ENCODE assay signal across 17 cellular contexts in the genomic region with DNA sequence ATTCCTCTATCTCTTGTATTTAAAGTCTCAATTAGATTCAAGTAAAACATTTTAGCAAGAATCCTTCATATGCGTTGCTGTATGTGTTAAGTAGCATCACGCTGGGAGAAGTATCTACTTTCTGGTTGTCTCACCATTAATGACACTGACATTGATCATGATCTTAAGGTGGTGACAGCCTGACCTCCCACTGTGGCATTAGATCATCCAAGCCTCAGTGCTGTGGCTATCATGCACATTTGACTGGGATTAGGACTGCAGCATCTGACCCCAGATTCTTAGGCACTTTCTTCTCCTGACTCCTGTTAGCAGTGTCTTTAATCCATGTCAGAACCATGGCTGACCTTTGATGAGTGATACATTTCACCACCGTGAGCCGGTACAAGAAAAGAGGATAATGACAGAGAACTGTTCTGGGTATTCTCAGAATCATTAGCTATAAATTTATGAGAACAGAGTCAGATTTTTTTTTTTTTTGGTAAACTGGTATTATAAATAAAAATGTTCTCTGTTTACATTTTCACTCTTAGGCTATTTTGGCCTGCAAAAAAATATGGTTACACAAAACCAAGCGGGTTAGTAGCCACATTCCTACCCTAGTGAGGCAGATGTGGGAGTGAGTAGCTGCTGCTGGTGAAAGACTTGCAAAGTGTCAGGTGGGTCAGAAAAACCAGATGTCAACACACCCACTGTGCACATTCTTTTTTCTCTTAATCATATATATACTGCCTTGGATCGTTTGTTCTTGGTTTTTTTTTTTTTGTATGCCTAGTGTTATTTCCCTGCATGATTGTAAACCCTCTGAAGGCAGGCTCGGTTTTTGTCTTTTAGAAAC.
DNase-seq lines count a peak whose midpoint lies in the region; ATAC-seq and TF ChIP-seq lines count a peak whose summit lies in the region.
"Had no signal": no experiment of that assay in that cellular context is flagged by ENCODE, and none has a peak within 500 bp of the region (broad histone marks: within the 10 kb centered on the region; RNA-seq: fewer than 3 reads in every experiment).

No MANE protein-coding gene starts in this region.

- no peak overlapping the region for H3K27ac ChIP-seq in breast epithelium
- H3K27ac ChIP-seq: foreskin keratinocyte, left lung, uterus had no signal

- CTCF ChIA-PET in MCF 10A (lab: Yijun Ruan, JAX): interaction anchor here (0.7 kb wide), 1 partner anchor 113 kb away, joined by 3 read pairs; no protein-coding TSS in a partner anchor

- H3K27me3 ChIP-seq in breast epithelium: no peaks in the 10 kb centered on the region
- H3K27me3 ChIP-seq: foreskin keratinocyte, left lung, uterus had no signal

- H3K4me1 Mint-ChIP-seq in MCF 10A (ENCODE audit: insufficient read depth, unreplicated experiment) (peaks cover 4% of the 10 kb centered on the region), osteocyte (ENCODE audit: unreplicated experiment) (peaks cover 3% of the 10 kb centered on the region)
- no peaks in the 10 kb centered on the region for H3K4me1 Mint-ChIP-seq in stimulated activated effector memory CD8-positive, alpha-beta T cell treated with anti-CD3 and anti-CD28 coated beads, Interleukin-12 subunit alpha, Interleukin-12 subunit beta, amount 100 ng/mL, for 72 hours
- H3K4me1 Mint-ChIP-seq in effector memory CD8-positive, alpha-beta T cell (ENCODE audit: low read depth in 2 of 2): no peaks in the 10 kb centered on the region

- H3K36me3 Mint-ChIP-seq in MCF 10A (ENCODE audit: insufficient read depth, unreplicated experiment) (no peaks in the 10 kb centered on the region), osteocyte (ENCODE audit: unreplicated experiment) (no peaks in the 10 kb centered on the region)
- no peaks in the 10 kb centered on the region for H3K36me3 Mint-ChIP-seq in stimulated activated effector memory CD8-positive, alpha-beta T cell treated with anti-CD3 and anti-CD28 coated beads, Interleukin-12 subunit alpha, Interleukin-12 subunit beta, amount 100 ng/mL, for 72 hours
- no peaks in the 10 kb centered on the region for H3K36me3 Mint-ChIP-seq in effector memory CD8-positive, alpha-beta T cell (ENCODE audit: insufficient read depth)

- no peaks in the 10 kb centered on the region for H3K27me3 Mint-ChIP-seq in MCF 10A (ENCODE audit: insufficient read depth, unreplicated experiment)
- H3K27me3 Mint-ChIP-seq in effector memory CD8-positive, alpha-beta T cell: peaks cover 15 to 23% of the 10 kb centered on the region in 2 donors
- H3K27me3 Mint-ChIP-seq in osteocyte (ENCODE audit: unreplicated experiment): no peaks in the 10 kb centered on the region
- H3K27me3 Mint-ChIP-seq: progenitor cell of endocrine pancreas had no signal

- POLR2A ChIA-PET in MCF 10A (lab: Yijun Ruan, JAX): interaction anchor here (1.6 kb wide), 1 partner anchor 10 kb away, joined by 3 read pairs; no protein-coding TSS in a partner anchor

- H3K27ac Mint-ChIP-seq in MCF 10A (ENCODE audit: low read depth, unreplicated experiment) (no peak overlapping the region), osteocyte (ENCODE audit: unreplicated experiment) (no peak overlapping the region)
- no peak overlapping the region for H3K27ac Mint-ChIP-seq in stimulated activated effector memory CD8-positive, alpha-beta T cell treated with anti-CD3 and anti-CD28 coated beads, Interleukin-12 subunit alpha, Interleukin-12 subunit beta, amount 100 ng/mL, for 72 hours
- H3K27ac Mint-ChIP-seq in effector memory CD8-positive, alpha-beta T cell: no peak overlapping the region
- H3K27ac Mint-ChIP-seq: progenitor cell of endocrine pancreas had no signal

- TF ChIP-seq CTCF in MCF 10A (IDR thresholded peaks at IDR 0.05; ENCODE audit: unreplicated experiment) (no peak), breast epithelium (IDR thresholded peaks at IDR 0.05) (no peak), fibroblast of mammary gland (conservative IDR thresholded peaks at IDR 0.05; ENCODE audit: control insufficient read depth, insufficient read depth, low read depth, low read length) (no peak), osteocyte (IDR thresholded peaks at IDR 0.05) (no peak)

- H3K36me3 ChIP-seq in breast epithelium: no peaks in the 10 kb centered on the region
- H3K36me3 ChIP-seq: left lung, uterus had no signal

- H3K4me3 ChIP-seq in breast epithelium (no peak overlapping the region), fibroblast of mammary gland (ENCODE audit: control insufficient read depth, low read depth, low read length) (no peak overlapping the region)
- H3K4me3 ChIP-seq: left lung, uterus had no signal

- no peaks in the 10 kb centered on the region for H3K9me3 Mint-ChIP-seq in MCF 10A (ENCODE audit: unreplicated experiment)
- H3K9me3 Mint-ChIP-seq in stimulated activated effector memory CD8-positive, alpha-beta T cell treated with anti-CD3 and anti-CD28 coated beads, Interleukin-12 subunit alpha, Interleukin-12 subunit beta, amount 100 ng/mL, for 72 hours: no peaks in the 10 kb centered on the region
- no peaks in the 10 kb centered on the region for H3K9me3 Mint-ChIP-seq in effector memory CD8-positive, alpha-beta T cell
- no peaks in the 10 kb centered on the region for H3K9me3 Mint-ChIP-seq in osteocyte (ENCODE audit: unreplicated experiment)

- DNase-seq in MCF 10A (ENCODE audit: unreplicated experiment) (peak; percentile 4), breast epithelium (ENCODE audit: low spot score in 2 of 2) (no peak), RPMI7951 (ENCODE audit: low read depth) (peak; percentile 56), fibroblast of mammary gland (ENCODE audit: low read depth) (peak; percentile 96), osteocyte (ENCODE audit: extremely low spot score, unreplicated experiment) (no peak), NCI-H1092 treated with DMSO at 0.1 percent for 48 hours (lab: John Stamatoyannopoulos, UW) (no peak)
- DNase-seq in stimulated activated effector memory CD8-positive, alpha-beta T cell treated with anti-CD3 and anti-CD28 coated beads, Interleukin-12 subunit alpha, Interleukin-12 subunit beta, amount 100 ng/mL, for 72 hours (ENCODE audit: low spot score in 2 of 2): no peak
- no peak for DNase-seq in effector memory CD8-positive, alpha-beta T cell
- DNase-seq: amygdala, Caco-2, dermis blood vessel endothelial cell, KBM-7, left lung, NCI-H1436 treated with DMSO at 0.1 percent for 48 hours, uterus had no signal

- TF ChIP-seq POLR2A in breast epithelium (IDR thresholded peaks at IDR 0.05): no peak

- no peaks in the 10 kb centered on the region for H3K4me1 ChIP-seq in breast epithelium
- H3K4me1 ChIP-seq: Caco-2, foreskin keratinocyte, left lung, uterus had no signal

- intact Hi-C loops in MCF 10A (cut with micrococcal nuclease): loop anchor here (2.0 kb wide), 1 partner anchor 149 kb away; no protein-coding TSS in a partner anchor
- intact Hi-C loops in breast epithelium (cut with DNase I; ENCODE audit: low total_unique reads): no loop called here

- peaks cover 0 to 5% of the 10 kb centered on the region in 2 donors for H3K9me3 ChIP-seq in breast epithelium
- H3K9me3 ChIP-seq: Caco-2, left lung, uterus had no signal

- no TSS peak for BruUV-seq in MCF 10A (replicated peaks; lab: Mats Ljungman, UMichigan)

- peak; percentile 65 for ATAC-seq in stimulated activated effector memory CD8-positive, alpha-beta T cell treated with anti-CD3 and anti-CD28 coated beads, Interleukin-12 subunit alpha, Interleukin-12 subunit beta, amount 100 ng/mL, for 72 hours
- no peak for ATAC-seq in effector memory CD8-positive, alpha-beta T cell (replicated peaks)
- ATAC-seq: foreskin keratinocyte, left lung had no signal

- H3K4me3 Mint-ChIP-seq in MCF 10A (ENCODE audit: unreplicated experiment): no peak overlapping the region
- no peak overlapping the region for H3K4me3 Mint-ChIP-seq in stimulated activated effector memory CD8-positive, alpha-beta T cell treated with anti-CD3 and anti-CD28 coated beads, Interleukin-12 subunit alpha, Interleukin-12 subunit beta, amount 100 ng/mL, for 72 hours
- H3K4me3 Mint-ChIP-seq in effector memory CD8-positive, alpha-beta T cell: no peak overlapping the region
- H3K4me3 Mint-ChIP-seq in osteocyte (ENCODE audit: unreplicated experiment): no peak overlapping the region

Comparison
In these comparisons a context has a peak if more than half of its experiments do, and no peak if none do; other contexts are left out.
1. DNase-seq: peak in MCF 10A (single experiment), RPMI7951 (single experiment) and fibroblast of mammary gland (single experiment); none in breast epithelium (0 of 2), stimulated activated effector memory CD8-positive, alpha-beta T cell treated with anti-CD3 and anti-CD28 coated beads, Interleukin-12 subunit alpha, Interleukin-12 subunit beta, amount 100 ng/mL, for 72 hours (0 of 2), effector memory CD8-positive, alpha-beta T cell (0 of 3), osteocyte (single experiment) and NCI-H1092 treated with DMSO at 0.1 percent for 48 hours (single experiment).